11 cellular contexts compared by ENCODE assay signal in genomic region chr16:1721372-1721771, GRCh38. TPM values are rescaled to one million over a fixed set of nuclear protein-coding genes. Genes with fewer than 3 reads are reported as not detected.
DNase-seq lines count a peak whose midpoint lies in the region; ATAC-seq, FAIRE-seq and TF ChIP-seq lines count a peak whose summit lies in the region.
"Had no signal": no experiment of that assay in that cellular context is flagged by ENCODE, and none has a peak within 500 bp of the region (broad histone marks: within the 10 kb centered on the region; RNA-seq: fewer than 3 reads in every experiment).

No MANE protein-coding gene starts in this region.

- CTCF ChIA-PET in AG04450 (lab: Charles Lee), result no interaction called here
- CTCF ChIA-PET in Caco-2 (lab: Charles Lee), result no interaction called here

- no peaks in the 10 kb centered on the region for H3K9me3 Mint-ChIP-seq in central memory CD8-positive, alpha-beta T cell
- no peaks in the 10 kb centered on the region for H3K9me3 Mint-ChIP-seq in Caco-2 (ENCODE audit: unreplicated experiment)
- H3K9me3 Mint-ChIP-seq: nephron progenitor cell had no signal

- H3K4me1 Mint-ChIP-seq in central memory CD8-positive, alpha-beta T cell, result peaks cover 19% of the 10 kb centered on the region
- no peaks in the 10 kb centered on the region for H3K4me1 Mint-ChIP-seq in Caco-2 (ENCODE audit: low read depth, unreplicated experiment)
- H3K4me1 Mint-ChIP-seq: nephron progenitor cell had no signal

- FAIRE-seq in GM12891 (lab: Jason Lieb, UNC), result no peak

- no peaks in the 10 kb centered on the region for H3K27me3 ChIP-seq in AG04450 (ENCODE audit: control insufficient read depth, insufficient read depth, low read length)
- no peaks in the 10 kb centered on the region for H3K27me3 ChIP-seq in prostate gland (replicated peaks; ENCODE audit: insufficient read depth)
- H3K27me3 ChIP-seq in Caco-2 (replicated peaks; ENCODE audit: control insufficient read depth, insufficient read depth, low read length), result no peaks in the 10 kb centered on the region
- H3K27me3 ChIP-seq: adrenal gland had no signal

- peaks cover 5% of the 10 kb centered on the region for H3K36me3 Mint-ChIP-seq in central memory CD8-positive, alpha-beta T cell (ENCODE audit: insufficient read depth)
- peaks cover 19% of the 10 kb centered on the region for H3K36me3 Mint-ChIP-seq in Caco-2 (ENCODE audit: insufficient read depth, unreplicated experiment)

- intact Hi-C loops in prostate gland (cut with DNase I) (no loop called here), Caco-2 (cut with micrococcal nuclease; ENCODE audit: unreplicated experiment) (no loop called here)

- 98% methylated on average over 9 of the region's 9 CpGs for WGBS in prostate gland

- peak overlapping the region; percentile 11 for H3K27ac Mint-ChIP-seq in central memory CD8-positive, alpha-beta T cell (ENCODE audit: low read depth)
- H3K27ac Mint-ChIP-seq in Caco-2 (ENCODE audit: unreplicated experiment), result no peak overlapping the region

- TF ChIP-seq POLR2A in prostate gland (IDR thresholded peaks at IDR 0.05) (no peak), GM12891 (IDR thresholded peaks at IDR 0.05; ENCODE audit: low read depth, low read length) (no peak)

- BruUV-seq in Caco-2 (replicated peaks; lab: Mats Ljungman, UMichigan), result no TSS peak

- H3K36me3 ChIP-seq in prostate gland, result no peaks in the 10 kb centered on the region
- H3K36me3 ChIP-seq in Caco-2 (ENCODE audit: control insufficient read depth, insufficient read depth, low read length), result no peaks in the 10 kb centered on the region

- DNase-seq in AG04450 (ENCODE audit: low read depth, low spot score) (no peak), HT1080 (ENCODE audit: low read depth) (peak; percentile 17), prostate gland (ENCODE audit: low spot score) (no peak), GM12891 (ENCODE audit: insufficient read length, low spot score) (no peak), Caco-2 (no peak), foreskin melanocyte (no peak), NCI-H1417 (lab: John Stamatoyannopoulos, UW) (no peak)
- DNase-seq in central memory CD8-positive, alpha-beta T cell (ENCODE audit: low spot score in 2 of 2), result no peak
- DNase-seq: NCI-H2081 treated with DMSO at 0.1 percent for 48 hours, nephron progenitor cell had no signal

- no peaks in the 10 kb centered on the region for H3K27me3 Mint-ChIP-seq in central memory CD8-positive, alpha-beta T cell
- no peaks in the 10 kb centered on the region for H3K27me3 Mint-ChIP-seq in Caco-2 (ENCODE audit: insufficient read depth, unreplicated experiment)

- TF ChIP-seq CTCF in AG04450 (IDR thresholded peaks at IDR 0.05; ENCODE audit: low read depth, low read length), result no peak
- no peak for TF ChIP-seq CTCF in prostate gland (IDR thresholded peaks at IDR 0.05)
- no peak for TF ChIP-seq CTCF in Caco-2 (IDR thresholded peaks at IDR 0.05; ENCODE audit: insufficient read depth in 1 of 2, low read depth in 1 of 2, low read length in 1 of 2, severe bottlenecking in 1 of 2, unreplicated experiment in 1 of 2)

- H3K9me3 ChIP-seq in AG04450 (ENCODE audit: control insufficient read depth, insufficient read depth, low read length), result no peaks in the 10 kb centered on the region
- H3K9me3 ChIP-seq in prostate gland, result no peaks in the 10 kb centered on the region
- no peaks in the 10 kb centered on the region for H3K9me3 ChIP-seq in Caco-2
- H3K9me3 ChIP-seq: adrenal gland had no signal

- H3K4me3 Mint-ChIP-seq in central memory CD8-positive, alpha-beta T cell, result no peak overlapping the region
- no peak overlapping the region for H3K4me3 Mint-ChIP-seq in Caco-2 (ENCODE audit: unreplicated experiment)
- H3K4me3 Mint-ChIP-seq: nephron progenitor cell had no signal

- H3K4me3 ChIP-seq in AG04450 (ENCODE audit: low read depth, low read length) (no peak overlapping the region), prostate gland (no peak overlapping the region), Caco-2 (ENCODE audit: low read depth, low read length) (no peak overlapping the region)
- H3K4me3 ChIP-seq: adrenal gland had no signal

- H3K27ac ChIP-seq in AG04450 (ENCODE audit: low read depth, low read length) (peak overlapping the region; percentile 65), prostate gland (peak overlapping the region; percentile 47 to 68)

- peaks cover 8% of the 10 kb centered on the region for H3K4me1 ChIP-seq in prostate gland (replicated peaks)
- no peaks in the 10 kb centered on the region for H3K4me1 ChIP-seq in Caco-2

- POLR2A ChIA-PET in AG04450 (lab: Yijun Ruan, JAX), result no interaction called here
- POLR2A ChIA-PET in Caco-2 (lab: Charles Lee), result no interaction called here

- ATAC-seq in central memory CD8-positive, alpha-beta T cell (replicated peaks; ENCODE audit: extremely low read depth, poor library complexity, severe bottlenecking), result no peak

TF ChIP-seq in GM12891, 5 proteins besides CTCF, POLR2A, EP300 and RAD21:
- no peak for TF ChIP-seq TAF1 (IDR thresholded peaks at IDR 0.05; ENCODE audit: low read depth, low read length)
- no peak for TF ChIP-seq POLR2AphosphoS5 (IDR thresholded peaks at IDR 0.05; ENCODE audit: low read depth, low read length)
- no peak for TF ChIP-seq SPI1 (IDR thresholded peaks at IDR 0.05; ENCODE audit: low read depth, low read length)
- no peak for TF ChIP-seq POU2F2 (IDR thresholded peaks at IDR 0.05; ENCODE audit: low read depth, low read length)
- no peak for TF ChIP-seq PAX5 (IDR thresholded peaks at IDR 0.05; ENCODE audit: insufficient read depth, low read length, severe bottlenecking)

RNA-seq across cellular contexts. Expression of gene MAPK8IP3, which starts 15.4 kb away (rescaled TPM):
- polyA plus RNA-seq in AG04450 (2011; rRNA removed), result 11.8 and 14.7 TPM in 2 replicates
- polyA minus RNA-seq in AG04450 (2011; rRNA and poly(A)+ RNA removed), result 17.8 and 31.3 TPM in 2 replicates
- 24.4 and 27.4 TPM in 2 replicates for total RNA-seq in HT1080 (2014; rRNA removed; shearing (Covaris generic))
- 14.5 and 15.7 TPM in 2 replicates for polyA plus RNA-seq in HT1080 (2015; cell fraction: cytosol; rRNA removed)
- 396 and 436 TPM in 2 replicates for polyA plus RNA-seq in HT1080 (2015; cell fraction: nucleus; rRNA removed)
- total RNA-seq in prostate gland (100 to 1,000 TPM in 1 of 2 donors, 10 to 100 TPM in 1; 56.0 to 157 TPM), Caco-2 (2022) (60.5 and 74.9 TPM in 2 replicates)
- 70.3 TPM for polyA plus RNA-seq in GM12891 (2012; ENCODE audit: low read depth, missing spikeins)

RNA-seq across cellular contexts. Expression of gene JPT2, which starts 43.3 kb away (rescaled TPM):
- 39.2 and 41.2 TPM in 2 replicates for polyA plus RNA-seq in AG04450 (2011; rRNA removed)
- polyA minus RNA-seq in AG04450 (2011; rRNA and poly(A)+ RNA removed), result 25.6 and 29.2 TPM in 2 replicates
- 87.1 and 111 TPM in 2 replicates for total RNA-seq in HT1080 (2014; rRNA removed; shearing (Covaris generic))
- 93.2 and 97.4 TPM in 2 replicates for polyA plus RNA-seq in HT1080 (2015; cell fraction: cytosol; rRNA removed)
- 63.7 and 71.6 TPM in 2 replicates for polyA plus RNA-seq in HT1080 (2015; cell fraction: nucleus; rRNA removed)
- 10 to 100 TPM; 56.6 to 75.3 TPM for total RNA-seq in prostate gland
- 43.7 TPM for polyA plus RNA-seq in GM12891 (2012; ENCODE audit: low read depth, missing spikeins)
- total RNA-seq in Caco-2 (2022), result 170 and 178 TPM in 2 replicates

RNA-seq across cellular contexts. Expression of gene NME3, which starts 50.0 kb away (rescaled TPM):
- 15.6 and 25.5 TPM in 2 replicates for polyA plus RNA-seq in AG04450 (2011; rRNA removed)
- polyA minus RNA-seq in AG04450 (2011; rRNA and poly(A)+ RNA removed), result 2.0 and 2.1 TPM in 2 replicates
- total RNA-seq in HT1080 (2014; rRNA removed; shearing (Covaris generic)), result 7.3 and 7.4 TPM in 2 replicates
- polyA plus RNA-seq in HT1080 (2015; cell fraction: cytosol; rRNA removed), result 7.9 and 11.0 TPM in 2 replicates
- 19.1 and 28.7 TPM in 2 replicates for polyA plus RNA-seq in HT1080 (2015; cell fraction: nucleus; rRNA removed)
- total RNA-seq in prostate gland (100 to 1,000 TPM; 135 to 252 TPM), Caco-2 (2022) (5.8 and 7.0 TPM in 2 replicates)
- polyA plus RNA-seq in GM12891 (2012; ENCODE audit: low read depth, missing spikeins), result 62.8 TPM

RNA-seq across cellular contexts. Expression of gene EME2, which starts 51.2 kb away (rescaled TPM):
- 2.4 and 3.1 TPM in 2 replicates for polyA plus RNA-seq in AG04450 (2011; rRNA removed)
- polyA minus RNA-seq in AG04450 (2011; rRNA and poly(A)+ RNA removed), result 2.4 and 2.5 TPM in 2 replicates
- 6.3 and 7.3 TPM in 2 replicates for total RNA-seq in HT1080 (2014; rRNA removed; shearing (Covaris generic))
- polyA plus RNA-seq in HT1080 (2015; cell fraction: cytosol; rRNA removed), result 2.4 and 4.1 TPM in 2 replicates
- polyA plus RNA-seq in HT1080 (2015; cell fraction: nucleus; rRNA removed), result 53.3 and 55.5 TPM in 2 replicates
- total RNA-seq in prostate gland, result 10 to 100 TPM; 18.3 to 53.9 TPM
- polyA plus RNA-seq in GM12891 (2012; ENCODE audit: low read depth, missing spikeins), result 12.3 TPM
- total RNA-seq in Caco-2 (2022), result 24.1 and 26.7 TPM in 2 replicates

RNA-seq across cellular contexts. Expression of gene MRPS34, which starts 51.6 kb away (rescaled TPM):
- 55.8 and 62.2 TPM in 2 replicates for polyA plus RNA-seq in AG04450 (2011; rRNA removed)
- polyA minus RNA-seq in AG04450 (2011; rRNA and poly(A)+ RNA removed), result 18.3 and 18.8 TPM in 2 replicates
- 248 and 271 TPM in 2 replicates for total RNA-seq in HT1080 (2014; rRNA removed; shearing (Covaris generic))
- 175 and 214 TPM in 2 replicates for polyA plus RNA-seq in HT1080 (2015; cell fraction: cytosol; rRNA removed)
- polyA plus RNA-seq in HT1080 (2015; cell fraction: nucleus; rRNA removed), result 91.1 and 91.7 TPM in 2 replicates
- total RNA-seq in prostate gland, result 100 to 1,000 TPM in 1 of 2 donors, 10 to 100 TPM in 1; 97.4 to 125 TPM
- polyA plus RNA-seq in GM12891 (2012; ENCODE audit: low read depth, missing spikeins), result 110 TPM
- total RNA-seq in Caco-2 (2022), result 105 and 109 TPM in 2 replicates

Comparison
In these comparisons a context has a peak if more than half of its experiments do, and no peak if none do; other contexts are left out.
1. RNA of gene NME3, which starts 50.0 kb away (total RNA-seq): 135 to 252 TPM in prostate gland; 7.3 to 7.4 TPM in HT1080 and 5.8 to 7.0 TPM in Caco-2; every median in the first group is over 10 times any median in the second.